In the genomic region with DNA sequence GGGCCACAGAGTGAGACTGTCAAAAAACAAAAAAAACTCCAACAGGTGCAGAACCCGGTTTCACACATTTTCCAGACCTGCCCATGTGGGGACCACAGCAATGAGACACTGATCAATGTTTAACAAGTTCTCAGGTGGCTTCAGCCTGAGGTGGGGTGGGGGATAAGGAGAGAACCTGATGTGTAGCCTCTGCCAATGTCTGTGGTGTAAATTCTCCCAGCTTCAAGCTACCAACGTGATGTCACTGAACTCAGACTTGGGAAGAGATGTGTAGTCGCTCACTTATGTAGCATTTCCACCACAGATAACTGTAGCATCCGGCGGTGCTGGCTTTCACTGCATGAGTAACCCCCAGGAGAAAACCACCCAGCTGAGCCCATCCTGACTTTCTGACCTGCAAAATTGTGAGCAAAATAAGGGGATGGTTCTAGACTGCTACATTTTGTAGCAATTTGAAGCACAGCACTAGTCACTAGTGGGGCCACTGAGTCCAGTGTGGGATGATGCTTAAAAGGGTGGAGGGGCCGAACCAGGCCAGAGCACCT, we compare ENCODE assay signal across 19 cellular contexts.
"Had no signal": no experiment of that assay in that cellular context is flagged by ENCODE, and none has a peak within 500 bp of the region (broad histone marks: within the 10 kb centered on the region; RNA-seq: fewer than 3 reads in every experiment).

No MANE protein-coding gene starts in this region.

- H3K27me3 ChIP-seq: heart left ventricle, neutrophil, tibial nerve had no signal

- H3K27ac ChIP-seq: coronary artery, neutrophil, tibial nerve had no signal

- FAIRE-seq: endothelial cell of umbilical vein, islet of Langerhans had no signal

- H3K36me3 ChIP-seq: neutrophil had no signal

- H3K9me3 ChIP-seq: neutrophil had no signal

- DNase-seq: effector CD4-positive, alpha-beta T cell; endodermal cell; erythroblast; foreskin melanocyte; hypothalamus; kidney glomerular epithelial cell; mammary epithelial cell; nephron progenitor cell; stimulated activated CD4-positive, alpha-beta T cell treated with anti-CD3 and anti-CD28 coated beads, Interleukin-4, amount 100 ng/mL, for 1 hour; stimulated activated CD8-positive, alpha-beta memory T cell treated with anti-CD3 and anti-CD28 coated beads, Interleukin-4, amount 100 ng/mL, for 48 hours; stimulated activated naive CD8-positive, alpha-beta T cell treated with anti-CD3 and anti-CD28 coated beads, Interleukin-15, Interleukin-2, amounts not matched to agents 100 U/mL and 50 U/mL, for 24 hours had no signal

- ATAC-seq: naive thymus-derived CD4-positive, alpha-beta T cell; stimulated activated effector memory CD8-positive, alpha-beta T cell treated with anti-CD3 and anti-CD28 coated beads, Interleukin-12 subunit alpha, Interleukin-12 subunit beta, amount 100 ng/mL, for 72 hours; stimulated activated naive CD8-positive, alpha-beta T cell treated with anti-CD3 and anti-CD28 coated beads, Interleukin-15, Interleukin-2, amounts not matched to agents 100 U/mL and 50 U/mL, for 24 hours had no signal

- H3K4me3 ChIP-seq: coronary artery, heart left ventricle, tibial nerve had no signal
